ENCODE assay signal across 8 cellular contexts in the genomic region with DNA sequence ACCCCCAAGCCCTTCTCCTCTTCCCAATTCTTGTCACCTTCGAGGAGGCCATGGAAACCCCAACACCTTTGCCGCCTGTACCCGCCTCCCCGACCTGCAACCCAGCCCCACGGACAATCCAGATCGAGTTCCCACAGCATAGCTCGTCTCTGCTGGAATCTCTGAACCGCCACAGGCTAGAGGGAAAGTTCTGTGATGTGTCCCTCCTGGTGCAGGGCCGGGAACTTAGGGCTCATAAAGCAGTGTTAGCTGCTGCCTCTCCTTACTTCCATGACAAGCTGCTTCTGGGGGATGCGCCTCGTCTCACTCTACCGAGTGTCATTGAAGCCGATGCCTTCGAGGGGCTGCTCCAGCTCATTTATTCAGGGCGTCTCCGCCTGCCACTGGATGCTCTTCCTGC. TPM values are rescaled to one million over a fixed set of nuclear protein-coding genes. Genes with fewer than 3 reads are reported as not detected.
DNase-seq lines count a peak whose midpoint lies in the region; ATAC-seq and TF ChIP-seq lines count a peak whose summit lies in the region.

No MANE protein-coding gene starts in this region.

- no peaks in the 10 kb centered on the region for H3K9me3 Mint-ChIP-seq in central memory CD8-positive, alpha-beta T cell

- H3K4me3 ChIP-seq in A673 (ENCODE audit: low read depth, low read length, poor library complexity, severe bottlenecking): peak overlapping the region; percentile 72
- peak overlapping the region; percentile 93 for H3K4me3 ChIP-seq in HUES6 (ENCODE audit: low read depth, low read length)
- H3K4me3 ChIP-seq in mucosa of stomach (ENCODE audit: low read length): peak overlapping the region; percentile 57

- intact Hi-C loops in A673 (cut with micrococcal nuclease; ENCODE audit: unreplicated experiment): no loop called here

- H3K4me1 Mint-ChIP-seq in central memory CD8-positive, alpha-beta T cell: peaks cover 31% of the 10 kb centered on the region

- H3K27me3 Mint-ChIP-seq in central memory CD8-positive, alpha-beta T cell: no peaks in the 10 kb centered on the region

- POLR2A ChIA-PET in A673 (lab: Charles Lee; ENCODE audit: low non-redundant PET): no interaction called here

- H3K9me3 ChIP-seq in A673 (ENCODE audit: low read depth, low read length, poor library complexity, severe bottlenecking) (no peaks in the 10 kb centered on the region), HUES6 (ENCODE audit: control insufficient read depth, insufficient read depth, low read depth, low read length) (no peaks in the 10 kb centered on the region), mucosa of stomach (ENCODE audit: control insufficient read depth, low read length) (no peaks in the 10 kb centered on the region)

- H3K27ac ChIP-seq in A673 (ENCODE audit: low read depth, low read length, poor library complexity, severe bottlenecking) (peak overlapping the region; percentile 77), HUES6 (ENCODE audit: low read depth, low read length) (no peak overlapping the region)

- H3K36me3 Mint-ChIP-seq in central memory CD8-positive, alpha-beta T cell (ENCODE audit: insufficient read depth): peaks cover 11% of the 10 kb centered on the region

- peak overlapping the region; percentile 98 for H3K27ac Mint-ChIP-seq in central memory CD8-positive, alpha-beta T cell (ENCODE audit: low read depth)

- CTCF ChIA-PET in A673 (lab: Charles Lee): interaction anchor here (1.1 to 1.2 kb wide), 2 partner anchors 23 to 24 kb away, joined by 3 read pairs; no protein-coding TSS in a partner anchor

- H3K27me3 ChIP-seq in A673 (replicated peaks; ENCODE audit: insufficient read depth, low read depth, low read length, poor library complexity): no peaks in the 10 kb centered on the region
- H3K27me3 ChIP-seq in HUES6 (ENCODE audit: control insufficient read depth, insufficient read depth, low read length): no peaks in the 10 kb centered on the region
- H3K27me3 ChIP-seq in mucosa of stomach (ENCODE audit: control insufficient read depth, insufficient read depth, low read length): no peaks in the 10 kb centered on the region

- no TSS peak for BruUV-seq in A673 (replicated peaks; lab: Mats Ljungman, UMichigan)

- no peak for TF ChIP-seq CTCF in A673 (conservative IDR thresholded peaks at IDR 0.05; ENCODE audit: low read depth, low read length)

- H3K36me3 ChIP-seq in A673 (ENCODE audit: insufficient read depth, low read length, poor library complexity, severe bottlenecking) (peaks cover 14% of the 10 kb centered on the region), HUES6 (ENCODE audit: control insufficient read depth, insufficient read depth, low read length) (peaks cover 42% of the 10 kb centered on the region), mucosa of stomach (ENCODE audit: control insufficient read depth, insufficient read depth, low read length) (no peaks in the 10 kb centered on the region)

- peak overlapping the region; percentile 99 for H3K4me3 Mint-ChIP-seq in central memory CD8-positive, alpha-beta T cell

- H3K9ac ChIP-seq in HUES6 (ENCODE audit: low read length) (peak overlapping the region; percentile 85), mucosa of stomach (ENCODE audit: low read length) (peak overlapping the region; percentile 49)

- DNase-seq in A673 (ENCODE audit: low spot score) (no peak), epidermal melanocyte (ENCODE audit: insufficient read length, low spot score) (no peak), NCI-H2227 treated with DMSO at 0.1 percent for 48 hours (lab: John Stamatoyannopoulos, UW) (no peak), HuH-7.5 (ENCODE audit: low spot score) (no peak)
- DNase-seq in central memory CD8-positive, alpha-beta T cell (ENCODE audit: low spot score in 2 of 2): no peak
- no peak for DNase-seq in stimulated activated naive CD4-positive, alpha-beta T cell treated with Interleukin-2 at 50 U/mL for 16 hours (lab: John Stamatoyannopoulos, UW)

- H3K4me1 ChIP-seq in A673 (ENCODE audit: insufficient read depth, low read length, poor library complexity, severe bottlenecking) (peaks cover 17% of the 10 kb centered on the region), HUES6 (ENCODE audit: control insufficient read depth, insufficient read depth, low read length) (peaks cover 8% of the 10 kb centered on the region), mucosa of stomach (ENCODE audit: control insufficient read depth, insufficient read depth, low read length) (peaks cover 8% of the 10 kb centered on the region)

- ATAC-seq in central memory CD8-positive, alpha-beta T cell (replicated peaks; ENCODE audit: extremely low read depth, poor library complexity, severe bottlenecking): no peak

RNA-seq across cellular contexts. Expression of a gene that starts 0.7 kb away (rescaled TPM):
- total RNA-seq in A673 (2021): 14.6 and 16.9 TPM in 2 replicates

RNA-seq across cellular contexts. Expression of a gene that starts 35.2 kb away (rescaled TPM):
- 77.6 and 78.5 TPM in 2 replicates for total RNA-seq in A673 (2021)

RNA-seq across cellular contexts. Expression of a gene that starts 37.1 kb away (rescaled TPM):
- 221 and 223 TPM in 2 replicates for total RNA-seq in A673 (2021)

RNA-seq across cellular contexts. Expression of a gene that starts 44.2 kb away (rescaled TPM):
- 53.5 and 56.1 TPM in 2 replicates for total RNA-seq in A673 (2021)
